ENCODE assay signal across 10 cellular contexts in genomic region chr9:127566351-127567001, GRCh38. TPM values are rescaled to one million over a fixed set of nuclear protein-coding genes. Genes with fewer than 3 reads are reported as not detected.
A peak's percentile ranks its signal among the peaks of the same experiment; 100 is the strongest.
DNase-seq lines count a peak whose midpoint lies in the region; ATAC-seq, FAIRE-seq and TF ChIP-seq lines count a peak whose summit lies in the region.
"Had no signal": no experiment of that assay in that cellular context is flagged by ENCODE, and none has a peak within 500 bp of the region (broad histone marks: within the 10 kb centered on the region; RNA-seq: fewer than 3 reads in every experiment).

No MANE protein-coding gene starts in this region.

- no peak overlapping the region for H2BK15ac ChIP-seq in mesendoderm (replicated peaks; ENCODE audit: low read depth)

- no peaks in the 10 kb centered on the region for H3K36me3 ChIP-seq in mesendoderm (ENCODE audit: control insufficient read depth, insufficient read depth, low read length)
- H3K36me3 ChIP-seq in urinary bladder (ENCODE audit: insufficient read depth), result no peaks in the 10 kb centered on the region

- peak overlapping the region; percentile 94 for H3K56ac ChIP-seq in mesendoderm (ENCODE audit: low read length)

- peak overlapping the region; percentile 90 for H3K9ac ChIP-seq in mesendoderm (ENCODE audit: low read length)

- H3K4me1 ChIP-seq in mesendoderm (ENCODE audit: control insufficient read depth, low read depth, low read length), result peaks cover 13% of the 10 kb centered on the region
- peaks cover 2% of the 10 kb centered on the region for H3K4me1 ChIP-seq in urinary bladder (ENCODE audit: insufficient read depth)

- H3K27ac ChIP-seq in dorsolateral prefrontal cortex (peak overlapping the region in 21 of 59 donors; percentile 25 to 80 (median 46)), mesendoderm (ENCODE audit: low read depth, low read length) (peak overlapping the region; percentile 71), urinary bladder (ENCODE audit: low read depth) (peak overlapping the region; percentile 94)

- no peak for FAIRE-seq in urothelium cell line (lab: Jason Lieb, UNC)
- FAIRE-seq: D721Med had no signal

- TF ChIP-seq CTCF in dorsolateral prefrontal cortex (IDR thresholded peaks at IDR 0.05 in 54 of 56, conservative IDR thresholded peaks at IDR 0.05 in 2 of 56; ENCODE audit: low read depth in 1 of 56, partially characterized antibody in 56 of 56), result no peak

- H3K9me3 Mint-ChIP-seq in activated naive CD8-positive, alpha-beta T cell treated with anti-CD3 and anti-CD28 coated beads, Interleukin-2, amount 10 ng/mL, durations not matched to agents 7 days and 5 days, result no peaks in the 10 kb centered on the region
- no peaks in the 10 kb centered on the region for H3K9me3 Mint-ChIP-seq in activated naive CD8-positive, alpha-beta T cell treated with anti-CD3 and anti-CD28 coated beads for 36 hours

- POLR2A ChIA-PET in activated naive CD8-positive, alpha-beta T cell treated with anti-CD3 and anti-CD28 coated beads, Interleukin-2, amount 10 ng/mL, durations not matched to agents 7 days and 5 days (lab: Charles Lee), result interaction anchor here (4.6 kb wide), 1 partner anchor 9 kb away, joined by 84 read pairs; no protein-coding TSS in a partner anchor

- no peak for DNase-seq in activated naive CD8-positive, alpha-beta T cell treated with anti-CD3 and anti-CD28 coated beads, Interleukin-2, amount 10 ng/mL, durations not matched to agents 7 days and 5 days
- no peak for DNase-seq in activated naive CD8-positive, alpha-beta T cell treated with anti-CD3 and anti-CD28 coated beads for 36 hours
- DNase-seq in dorsolateral prefrontal cortex, result no peak
- peak; percentile 52 for DNase-seq in mesendoderm
- DNase-seq in NCI-H1694 (lab: John Stamatoyannopoulos, UW), result no peak
- DNase-seq in urothelium cell line (ENCODE audit: low spot score), result no peak
- no peak for DNase-seq in amniotic stem cell (lab: John Stamatoyannopoulos, UW)
- DNase-seq: hippocampal formation had no signal

- ATAC-seq in activated naive CD8-positive, alpha-beta T cell treated with anti-CD3 and anti-CD28 coated beads, Interleukin-2, amount 10 ng/mL, durations not matched to agents 7 days and 5 days (ENCODE audit: low read depth), result no peak

- no CpG with 5 or more reads among the region's 11 CpGs for WGBS in mesendoderm (ENCODE audit: extremely low coverage, insufficient coverage, low lambda C conversion rate)
- 44% methylated on average over 11 of the region's 11 CpGs for WGBS in urinary bladder

- peak overlapping the region; percentile 94 for H3K4me2 ChIP-seq in mesendoderm (ENCODE audit: low read length)

- intact Hi-C loops in dorsolateral prefrontal cortex (cut with DNase I), result no loop called here

- peaks cover 31% of the 10 kb centered on the region for H3K79me2 ChIP-seq in mesendoderm (ENCODE audit: control insufficient read depth, insufficient read depth, low read length)

- no peaks in the 10 kb centered on the region for H3K27me3 Mint-ChIP-seq in activated naive CD8-positive, alpha-beta T cell treated with anti-CD3 and anti-CD28 coated beads, Interleukin-2, amount 10 ng/mL, durations not matched to agents 7 days and 5 days
- no peaks in the 10 kb centered on the region for H3K27me3 Mint-ChIP-seq in activated naive CD8-positive, alpha-beta T cell treated with anti-CD3 and anti-CD28 coated beads for 36 hours

- H2BK5ac ChIP-seq in mesendoderm (ENCODE audit: low read length), result no peak overlapping the region

- H3K23ac ChIP-seq in mesendoderm (ENCODE audit: low read length), result no peak overlapping the region

- H3K4me1 Mint-ChIP-seq in activated naive CD8-positive, alpha-beta T cell treated with anti-CD3 and anti-CD28 coated beads, Interleukin-2, amount 10 ng/mL, durations not matched to agents 7 days and 5 days, result peaks cover 46% of the 10 kb centered on the region
- H3K4me1 Mint-ChIP-seq in activated naive CD8-positive, alpha-beta T cell treated with anti-CD3 and anti-CD28 coated beads for 36 hours, result peaks cover 28% of the 10 kb centered on the region

- H3K36me3 Mint-ChIP-seq in activated naive CD8-positive, alpha-beta T cell treated with anti-CD3 and anti-CD28 coated beads, Interleukin-2, amount 10 ng/mL, durations not matched to agents 7 days and 5 days, result peaks cover 15% of the 10 kb centered on the region
- no peaks in the 10 kb centered on the region for H3K36me3 Mint-ChIP-seq in activated naive CD8-positive, alpha-beta T cell treated with anti-CD3 and anti-CD28 coated beads for 36 hours

- H3K4me3 ChIP-seq in dorsolateral prefrontal cortex, result peak overlapping the region in 42 of 59 donors; percentile 54 to 87 (median 69)
- no peak overlapping the region for H3K4me3 ChIP-seq in mesendoderm (ENCODE audit: low read length)
- peak overlapping the region; percentile 94 for H3K4me3 ChIP-seq in urinary bladder (ENCODE audit: low read depth, low read length)

- H3K27me3 ChIP-seq in dorsolateral prefrontal cortex (no peaks in the 10 kb centered on the region), mesendoderm (ENCODE audit: insufficient read depth, low read length, poor library complexity) (no peaks in the 10 kb centered on the region)

- H3K79me1 ChIP-seq in mesendoderm (ENCODE audit: low read length), result peaks cover 24% of the 10 kb centered on the region

- H4K8ac ChIP-seq in mesendoderm (ENCODE audit: low read depth, low read length), result no peak overlapping the region

- no peak overlapping the region for H3K18ac ChIP-seq in mesendoderm (ENCODE audit: low read length)

- no peak overlapping the region for H2BK120ac ChIP-seq in mesendoderm (ENCODE audit: low read depth, low read length)

- no peak overlapping the region for H4K5ac ChIP-seq in mesendoderm (ENCODE audit: low read length)

- no peak overlapping the region for H3K27ac Mint-ChIP-seq in activated naive CD8-positive, alpha-beta T cell treated with anti-CD3 and anti-CD28 coated beads, Interleukin-2, amount 10 ng/mL, durations not matched to agents 7 days and 5 days
- H3K27ac Mint-ChIP-seq in activated naive CD8-positive, alpha-beta T cell treated with anti-CD3 and anti-CD28 coated beads for 36 hours, result no peak overlapping the region

- H2AK5ac ChIP-seq in mesendoderm (ENCODE audit: low read length), result no peak overlapping the region

- no peak overlapping the region for H3K4ac ChIP-seq in mesendoderm (ENCODE audit: low read depth, low read length)

- H3K4me3 Mint-ChIP-seq in activated naive CD8-positive, alpha-beta T cell treated with anti-CD3 and anti-CD28 coated beads, Interleukin-2, amount 10 ng/mL, durations not matched to agents 7 days and 5 days, result peak overlapping the region; percentile 73
- no peak overlapping the region for H3K4me3 Mint-ChIP-seq in activated naive CD8-positive, alpha-beta T cell treated with anti-CD3 and anti-CD28 coated beads for 36 hours

RNA-seq across cellular contexts. Expression of gene STXBP1, which starts 45.6 kb away (rescaled TPM):
- total RNA-seq in activated naive CD8-positive, alpha-beta T cell treated with anti-CD3 and anti-CD28 coated beads, Interleukin-2, amount 10 ng/mL, durations not matched to agents 7 days and 5 days, result 10 to 100 TPM; 19.8 to 21.7 TPM
- 10 to 100 TPM; 18.8 to 19.9 TPM for total RNA-seq in activated naive CD8-positive, alpha-beta T cell treated with anti-CD3 and anti-CD28 coated beads for 36 hours
- total RNA-seq in dorsolateral prefrontal cortex, result 1,000 to 10,000 TPM in 52 of 120 experiments, 100 to 1,000 TPM in 68; 334 to 1,348 (median 969) TPM
- 17.7 TPM for polyA plus RNA-seq in mesendoderm (2013, experiment 1 of 2)
- polyA plus RNA-seq in mesendoderm (2013, experiment 2 of 2), result 18.7 TPM
- total RNA-seq in urinary bladder, result 13.7 TPM
- 28.9 TPM for polyA plus RNA-seq in urinary bladder

Comparison
In these comparisons a context has a peak if more than half of its experiments do, and no peak if none do; other contexts are left out.
1. RNA of gene STXBP1, which starts 45.6 kb away (total RNA-seq): 334 to 1,348 TPM in dorsolateral prefrontal cortex; 19.8 to 21.7 TPM in activated naive CD8-positive, alpha-beta T cell treated with anti-CD3 and anti-CD28 coated beads, Interleukin-2, amount 10 ng/mL, durations not matched to agents 7 days and 5 days, 18.8 to 19.9 TPM in activated naive CD8-positive, alpha-beta T cell treated with anti-CD3 and anti-CD28 coated beads for 36 hours and 13.7 TPM in urinary bladder (single experiment); every median in the first group is over 10 times any median in the second.